Comparison of ENCODE assay signal across 15 cellular contexts in the genomic region with DNA sequence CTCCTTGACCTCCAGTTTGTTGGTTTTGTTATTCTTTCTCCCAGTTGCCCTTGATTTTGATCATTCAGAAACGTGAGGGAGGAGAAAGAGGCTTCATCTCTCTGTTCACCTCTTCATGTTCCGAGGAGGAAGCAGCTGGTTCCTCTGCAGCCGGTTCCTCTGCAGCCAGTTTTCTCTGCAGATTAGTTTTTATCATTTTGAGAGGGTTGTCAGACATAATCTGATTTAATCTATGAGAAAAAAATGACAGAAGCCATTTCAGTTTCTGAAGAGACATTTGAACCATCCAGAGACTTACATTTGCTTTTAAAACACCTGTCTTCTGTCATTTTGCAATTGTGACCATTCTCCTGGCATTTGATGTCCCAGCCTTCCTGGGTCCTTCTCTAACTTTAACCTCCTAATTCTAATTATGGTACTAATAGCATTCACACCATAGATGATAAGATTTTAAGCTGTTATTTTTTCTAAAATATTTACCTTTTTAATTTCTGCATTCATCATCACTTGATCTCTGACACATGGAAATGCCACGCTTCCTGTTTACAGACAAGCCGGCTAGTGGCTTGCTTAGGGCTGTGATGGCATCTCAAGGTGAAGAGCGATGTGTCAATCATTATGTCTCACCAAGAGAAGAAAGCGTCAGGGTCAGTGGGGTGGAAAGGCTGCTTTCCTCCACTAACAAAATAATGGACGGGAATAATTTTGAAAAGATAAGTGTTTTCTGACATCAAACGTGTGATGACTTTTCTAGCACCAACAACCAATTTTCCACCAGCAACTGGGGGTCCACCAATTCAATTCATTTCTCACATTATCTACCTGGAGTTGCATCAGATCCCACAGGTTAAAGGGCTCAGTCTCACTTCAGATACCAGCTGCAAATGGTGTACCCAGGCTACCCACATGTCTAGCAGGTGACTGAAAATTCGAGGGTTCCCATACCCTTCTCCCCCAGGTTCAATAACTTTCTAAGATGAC.
DNase-seq lines count a peak whose midpoint lies in the region; ATAC-seq and TF ChIP-seq lines count a peak whose summit lies in the region.
"Had no signal": no experiment of that assay in that cellular context is flagged by ENCODE, and none has a peak within 500 bp of the region (broad histone marks: within the 10 kb centered on the region; RNA-seq: fewer than 3 reads in every experiment).

No MANE protein-coding gene starts in this region.

- H3K36me3 Mint-ChIP-seq in natural killer cell (no peaks in the 10 kb centered on the region), WTC11 (peaks cover 8% of the 10 kb centered on the region; the same call in 1 of the 2 replicates)
- H3K36me3 Mint-ChIP-seq in natural killer cell treated with Interleukin-12 subunit alpha and Interleukin-12 subunit beta and Interleukin-15 and Interleukin-18, amount 100 ng/mL, for 72 hours = no peaks in the 10 kb centered on the region
- no peaks in the 10 kb centered on the region for H3K36me3 Mint-ChIP-seq in effector memory CD8-positive, alpha-beta T cell (ENCODE audit: insufficient read depth)
- H3K36me3 Mint-ChIP-seq: CD8-positive, alpha-beta memory T cell had no signal

- CTCF ChIA-PET in WTC11 (lab: Charles Lee) = interaction anchor here (0.6 to 2.6 kb wide), 4 partner anchors 77 to 129 kb away, joined by 3 to 11 read pairs (median 4); a partner anchor contains a TSS

- peak overlapping the region; percentile 52 for H3K4me3 Mint-ChIP-seq in natural killer cell
- H3K4me3 Mint-ChIP-seq in natural killer cell treated with Interleukin-12 subunit alpha and Interleukin-12 subunit beta and Interleukin-15 and Interleukin-18, amount 100 ng/mL, for 72 hours = no peak overlapping the region
- no peak overlapping the region for H3K4me3 Mint-ChIP-seq in effector memory CD8-positive, alpha-beta T cell
- H3K4me3 Mint-ChIP-seq in WTC11 = no peak overlapping the region
- H3K4me3 Mint-ChIP-seq: H9, HFFc6 had no signal

- ATAC-seq in natural killer cell (peak in 2 of 3 donors; percentile 63 to 65), WTC11 (no peak)
- ATAC-seq in natural killer cell treated with Interleukin-12 subunit alpha and Interleukin-12 subunit beta and Interleukin-15 and Interleukin-18, amount 100 ng/mL, for 72 hours = no peak
- peak; percentile 37 for ATAC-seq in effector memory CD8-positive, alpha-beta T cell (replicated peaks)

- H3K4me1 Mint-ChIP-seq in natural killer cell (peaks cover 9 to 10% of the 10 kb centered on the region in 2 donors), WTC11 (peaks cover 33% of the 10 kb centered on the region)
- peaks cover 3 to 7% of the 10 kb centered on the region in 2 donors for H3K4me1 Mint-ChIP-seq in natural killer cell treated with Interleukin-12 subunit alpha and Interleukin-12 subunit beta and Interleukin-15 and Interleukin-18, amount 100 ng/mL, for 72 hours (ENCODE audit: low read depth in 2 of 2)
- H3K4me1 Mint-ChIP-seq in effector memory CD8-positive, alpha-beta T cell (ENCODE audit: low read depth in 2 of 2) = peaks cover 0 to 3% of the 10 kb centered on the region in 2 donors

- TF ChIP-seq CTCF in natural killer cell (IDR thresholded peaks at IDR 0.05) (no peak), WTC11 (IDR thresholded peaks at IDR 0.05) (no peak)

- H3K9me3 Mint-ChIP-seq in natural killer cell (no peaks in the 10 kb centered on the region), WTC11 (peaks cover 4% of the 10 kb centered on the region; the same call in 1 of the 2 replicates)
- H3K9me3 Mint-ChIP-seq in natural killer cell treated with Interleukin-12 subunit alpha and Interleukin-12 subunit beta and Interleukin-15 and Interleukin-18, amount 100 ng/mL, for 72 hours = no peaks in the 10 kb centered on the region
- H3K9me3 Mint-ChIP-seq in effector memory CD8-positive, alpha-beta T cell = no peaks in the 10 kb centered on the region
- H3K9me3 Mint-ChIP-seq: H9 had no signal

- intact Hi-C loops in natural killer cell (cut with micrococcal nuclease) = no loop called here

- H3K27ac Mint-ChIP-seq in natural killer cell = peak overlapping the region in 1 of 2 donors; percentile 18
- H3K27ac Mint-ChIP-seq in natural killer cell treated with Interleukin-12 subunit alpha and Interleukin-12 subunit beta and Interleukin-15 and Interleukin-18, amount 100 ng/mL, for 72 hours = no peak overlapping the region
- H3K27ac Mint-ChIP-seq in effector memory CD8-positive, alpha-beta T cell = peak overlapping the region in 1 of 2 donors; percentile 6
- no peak overlapping the region for H3K27ac Mint-ChIP-seq in WTC11
- H3K27ac Mint-ChIP-seq: HFFc6 had no signal

- peaks cover 11 to 28% of the 10 kb centered on the region in 2 donors for H3K27me3 Mint-ChIP-seq in natural killer cell (ENCODE audit: low read depth in 2 of 2)
- peaks cover 24 to 45% of the 10 kb centered on the region in 2 donors for H3K27me3 Mint-ChIP-seq in natural killer cell treated with Interleukin-12 subunit alpha and Interleukin-12 subunit beta and Interleukin-15 and Interleukin-18, amount 100 ng/mL, for 72 hours
- peaks cover 32 to 84% of the 10 kb centered on the region in 2 donors for H3K27me3 Mint-ChIP-seq in effector memory CD8-positive, alpha-beta T cell
- no peaks in the 10 kb centered on the region for H3K27me3 Mint-ChIP-seq in WTC11 (ENCODE audit: low read depth)

- in situ Hi-C loops in KBM-7 (cut with MboI; ENCODE audit: low pct_unique_long_range_greater_than_20kb, low sequenced_read_pairs) = no loop called here

- no peak for DNase-seq in natural killer cell
- no peak for DNase-seq in natural killer cell treated with Interleukin-12 subunit alpha and Interleukin-12 subunit beta and Interleukin-15 and Interleukin-18, amount 100 ng/mL, for 72 hours (ENCODE audit: low spot score)
- DNase-seq in KBM-7 = peak; percentile 26
- no peak for DNase-seq in effector memory CD8-positive, alpha-beta T cell
- DNase-seq in NCI-H1092 (lab: John Stamatoyannopoulos, UW) = no peak
- DNase-seq in WTC11 (ENCODE audit: low spot score) = no peak
- DNase-seq in RKO (ENCODE audit: low spot score) = no peak
- DNase-seq: CD8-positive, alpha-beta memory T cell; GM23248; HFFc6; MG63; NCI-H1092 treated with DMSO at 0.1 percent for 48 hours; NCI-H1436 treated with DMSO at 0.1 percent for 48 hours; NCI-H1930 had no signal

- POLR2A ChIA-PET in WTC11 (lab: Charles Lee) = no interaction called here

TF ChIP-seq in WTC11, 78 proteins besides CTCF, POLR2A, EP300 and RAD21 (continues in another document):
- no peak for TF ChIP-seq IRF2 (CRISPR knock-in tag; IDR thresholded peaks at IDR 0.05; ENCODE audit: borderline replicate concordance, low read depth)
- TF ChIP-seq, protein P1, sequence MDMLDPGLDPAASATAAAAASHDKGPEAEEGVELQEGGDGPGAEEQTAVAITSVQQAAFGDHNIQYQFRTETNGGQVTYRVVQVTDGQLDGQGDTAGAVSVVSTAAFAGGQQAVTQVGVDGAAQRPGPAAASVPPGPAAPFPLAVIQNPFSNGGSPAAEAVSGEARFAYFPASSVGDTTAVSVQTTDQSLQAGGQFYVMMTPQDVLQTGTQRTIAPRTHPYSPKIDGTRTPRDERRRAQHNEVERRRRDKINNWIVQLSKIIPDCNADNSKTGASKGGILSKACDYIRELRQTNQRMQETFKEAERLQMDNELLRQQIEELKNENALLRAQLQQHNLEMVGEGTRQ (CRISPR knock-in tag; IDR thresholded peaks at IDR 0.05) = no peak
- TF ChIP-seq, protein P2, sequence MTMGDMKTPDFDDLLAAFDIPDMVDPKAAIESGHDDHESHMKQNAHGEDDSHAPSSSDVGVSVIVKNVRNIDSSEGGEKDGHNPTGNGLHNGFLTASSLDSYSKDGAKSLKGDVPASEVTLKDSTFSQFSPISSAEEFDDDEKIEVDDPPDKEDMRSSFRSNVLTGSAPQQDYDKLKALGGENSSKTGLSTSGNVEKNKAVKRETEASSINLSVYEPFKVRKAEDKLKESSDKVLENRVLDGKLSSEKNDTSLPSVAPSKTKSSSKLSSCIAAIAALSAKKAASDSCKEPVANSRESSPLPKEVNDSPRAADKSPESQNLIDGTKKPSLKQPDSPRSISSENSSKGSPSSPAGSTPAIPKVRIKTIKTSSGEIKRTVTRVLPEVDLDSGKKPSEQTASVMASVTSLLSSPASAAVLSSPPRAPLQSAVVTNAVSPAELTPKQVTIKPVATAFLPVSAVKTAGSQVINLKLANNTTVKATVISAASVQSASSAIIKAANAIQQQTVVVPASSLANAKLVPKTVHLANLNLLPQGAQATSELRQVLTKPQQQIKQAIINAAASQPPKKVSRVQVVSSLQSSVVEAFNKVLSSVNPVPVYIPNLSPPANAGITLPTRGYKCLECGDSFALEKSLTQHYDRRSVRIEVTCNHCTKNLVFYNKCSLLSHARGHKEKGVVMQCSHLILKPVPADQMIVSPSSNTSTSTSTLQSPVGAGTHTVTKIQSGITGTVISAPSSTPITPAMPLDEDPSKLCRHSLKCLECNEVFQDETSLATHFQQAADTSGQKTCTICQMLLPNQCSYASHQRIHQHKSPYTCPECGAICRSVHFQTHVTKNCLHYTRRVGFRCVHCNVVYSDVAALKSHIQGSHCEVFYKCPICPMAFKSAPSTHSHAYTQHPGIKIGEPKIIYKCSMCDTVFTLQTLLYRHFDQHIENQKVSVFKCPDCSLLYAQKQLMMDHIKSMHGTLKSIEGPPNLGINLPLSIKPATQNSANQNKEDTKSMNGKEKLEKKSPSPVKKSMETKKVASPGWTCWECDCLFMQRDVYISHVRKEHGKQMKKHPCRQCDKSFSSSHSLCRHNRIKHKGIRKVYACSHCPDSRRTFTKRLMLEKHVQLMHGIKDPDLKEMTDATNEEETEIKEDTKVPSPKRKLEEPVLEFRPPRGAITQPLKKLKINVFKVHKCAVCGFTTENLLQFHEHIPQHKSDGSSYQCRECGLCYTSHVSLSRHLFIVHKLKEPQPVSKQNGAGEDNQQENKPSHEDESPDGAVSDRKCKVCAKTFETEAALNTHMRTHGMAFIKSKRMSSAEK (CRISPR knock-in tag; IDR thresholded peaks at IDR 0.05; ENCODE audit: borderline replicate concordance) = no peak
- TF ChIP-seq GABPB1 (CRISPR knock-in tag; IDR thresholded peaks at IDR 0.05) = no peak
- no peak for TF ChIP-seq ZNF416 (CRISPR knock-in tag; IDR thresholded peaks at IDR 0.05)

Comparison
In these comparisons a context has a peak if more than half of its experiments do, and no peak if none do; other contexts are left out.
1. ATAC-seq: peak in natural killer cell (2 of 3) and effector memory CD8-positive, alpha-beta T cell (single experiment); none in natural killer cell treated with Interleukin-12 subunit alpha and Interleukin-12 subunit beta and Interleukin-15 and Interleukin-18, amount 100 ng/mL, for 72 hours (0 of 2) and WTC11 (single experiment).